Comparison of ENCODE assay signal across 9 cellular contexts in genomic region chr17:61389670-61390478, GRCh38. TPM values are rescaled to one million over a fixed set of nuclear protein-coding genes. Genes with fewer than 3 reads are reported as not detected.
DNase-seq lines count a peak whose midpoint lies in the region; ATAC-seq, FAIRE-seq and TF ChIP-seq lines count a peak whose summit lies in the region.
"Had no signal": no experiment of that assay in that cellular context is flagged by ENCODE, and none has a peak within 500 bp of the region (broad histone marks: within the 10 kb centered on the region; RNA-seq: fewer than 3 reads in every experiment).

No MANE protein-coding gene starts in this region.

- H3K4me1 ChIP-seq in A549 (peaks cover 7% of the 10 kb centered on the region; the same call in 2 of the 3 replicates), GM23248 (ENCODE audit: insufficient read depth) (no peaks in the 10 kb centered on the region), mucosa of stomach (ENCODE audit: control insufficient read depth, insufficient read depth, low read length) (peaks cover 9% of the 10 kb centered on the region)

- H3K27me3 ChIP-seq in GM23248 (replicated peaks; ENCODE audit: insufficient read depth) (no peaks in the 10 kb centered on the region), dorsolateral prefrontal cortex (no peaks in the 10 kb centered on the region), mucosa of stomach (ENCODE audit: control insufficient read depth, insufficient read depth, low read length) (peaks cover 27% of the 10 kb centered on the region)

- no peaks in the 10 kb centered on the region for H3K36me3 ChIP-seq in GM23248 (ENCODE audit: low read depth)
- H3K36me3 ChIP-seq in mucosa of stomach (ENCODE audit: control insufficient read depth, insufficient read depth, low read length): no peaks in the 10 kb centered on the region

- peaks cover 2% of the 10 kb centered on the region for H3K36me3 Mint-ChIP-seq in T-helper 17 cell (ENCODE audit: low read depth)

- in situ Hi-C loops in GM23248 (cut with MboI): loop anchor here (10.0 to 25.0 kb wide), 2 partner anchors 375 to 678 kb away; no protein-coding TSS in a partner anchor

- no peak for TF ChIP-seq EP300 in A549 (IDR thresholded peaks at IDR 0.05)

- TF ChIP-seq CTCF in A549 (IDR thresholded peaks at IDR 0.05): peak; percentile 97
- TF ChIP-seq CTCF in dorsolateral prefrontal cortex (IDR thresholded peaks at IDR 0.05 in 54 of 56, conservative IDR thresholded peaks at IDR 0.05 in 2 of 56; ENCODE audit: low read depth in 1 of 56, partially characterized antibody in 56 of 56): peak; percentile 42 to 90 (median 79)

- H3K79me2 ChIP-seq in GM23248 (ENCODE audit: insufficient read depth): no peaks in the 10 kb centered on the region

- ATAC-seq in A549 (peak; percentile 59 to 88), T-helper 17 cell (peak; percentile 56), GM19351 (IDR thresholded peaks at IDR 0.05; ENCODE audit: unreplicated experiment) (no peak)

- CTCF ChIA-PET in A549 (lab: Yijun Ruan, JAX): interaction anchor here (0.6 to 3.1 kb wide), 77 partner anchors 8 to 717 kb away, joined by 3 to 40 read pairs (median 4); partner anchors contain the start of gene TBX2

- peak; percentile 92 to 97 for TF ChIP-seq RAD21 in A549 (conservative IDR thresholded peaks at IDR 0.05 in 1 of 2, IDR thresholded peaks at IDR 0.05 in 1 of 2)

- peaks cover 5% of the 10 kb centered on the region for H3K4me1 Mint-ChIP-seq in T-helper 17 cell

- H3K9me2 ChIP-seq in GM23248 (ENCODE audit: insufficient read depth): no peaks in the 10 kb centered on the region

- POLR2A ChIA-PET in A549 (lab: Yijun Ruan, JAX): no interaction called here

- H3K27ac Mint-ChIP-seq in T-helper 17 cell: no peak overlapping the region
- H3K27ac Mint-ChIP-seq: activated naive CD4-positive, alpha-beta T cell treated with anti-CD3 and anti-CD28 coated beads, Interleukin-2, amount 50 U/mL, for 24 hours had no signal

- no peaks in the 10 kb centered on the region for H3F3A ChIP-seq in GM23248 (ENCODE audit: insufficient read depth)

- H3K4me3 Mint-ChIP-seq in T-helper 17 cell: no peak overlapping the region
- H3K4me3 Mint-ChIP-seq: activated naive CD4-positive, alpha-beta T cell treated with anti-CD3 and anti-CD28 coated beads, Interleukin-2, amount 50 U/mL, for 24 hours had no signal

- peaks cover 18% of the 10 kb centered on the region for H3K27me3 Mint-ChIP-seq in T-helper 17 cell

- H3K4me3 ChIP-seq in A549: no peak overlapping the region
- no peak overlapping the region for H3K4me3 ChIP-seq in GM23248
- peak overlapping the region in 8 of 59 donors; percentile 7 to 43 (median 26) for H3K4me3 ChIP-seq in dorsolateral prefrontal cortex
- H3K4me3 ChIP-seq in mucosa of stomach (ENCODE audit: low read length): no peak overlapping the region

- H3K27ac ChIP-seq in A549 (peak overlapping the region; percentile 40 to 75; a peak in 5 of 6 replicates), GM23248 (no peak overlapping the region), dorsolateral prefrontal cortex (peak overlapping the region in 5 of 59 donors; percentile 6 to 46 (median 18))

- H2AFZ ChIP-seq in GM23248: no peak overlapping the region

- no peaks in the 10 kb centered on the region for H3K9me3 ChIP-seq in A549
- no peaks in the 10 kb centered on the region for H3K9me3 ChIP-seq in GM23248 (ENCODE audit: low read depth)
- no peaks in the 10 kb centered on the region for H3K9me3 ChIP-seq in T-helper 17 cell (ENCODE audit: control insufficient read depth, low read length, poor library complexity, severe bottlenecking)
- H3K9me3 ChIP-seq in mucosa of stomach (ENCODE audit: control insufficient read depth, low read length): no peaks in the 10 kb centered on the region

- no peak for TF ChIP-seq POLR2A in A549 (IDR thresholded peaks at IDR 0.05; ENCODE audit: low read length)

- FAIRE-seq in A549 (lab: Jason Lieb, UNC): no peak
- peak; percentile 91 for FAIRE-seq in urothelium cell line (lab: Jason Lieb, UNC)

- intact Hi-C loops in dorsolateral prefrontal cortex (cut with DNase I): loop anchor here (5.0 to 10.0 kb wide), 5 partner anchors 175 to 673 kb away; no protein-coding TSS in a partner anchor

- 18% methylated on average over 25 of the region's 25 CpGs for WGBS in A549 (ENCODE audit: missing lambda C conversion rate)
- WGBS in GM23248 (ENCODE audit: low coverage in 1 of 2, low lambda C conversion rate in 2 of 2, missing lambda C conversion rate in 2 of 2), 2 experiments: 34 to 37% methylated on average over 25 of the region's 25 CpGs

- H4K20me1 ChIP-seq in GM23248 (ENCODE audit: insufficient read depth): no peaks in the 10 kb centered on the region

- DNase-seq in A549 (ENCODE audit: low read depth in 1 of 2, low spot score in 1 of 2) (peak; percentile 58 to 72), GM23248 (peak; percentile 59), T-helper 17 cell (peak in 2 of 3 donors; percentile 24 to 48), dorsolateral prefrontal cortex (peak in 1 of 10 donors; percentile 62), urothelium cell line (ENCODE audit: low spot score) (peak; percentile 92)
- DNase-seq in NK-92 treated with Interleukin-12 subunit alpha and Interleukin-12 subunit beta, amount 100 ng/mL, for 24 hours (lab: John Stamatoyannopoulos, UW): no peak

- H3K4me2 ChIP-seq in A549 (peak overlapping the region; percentile 69), GM23248 (ENCODE audit: unreplicated experiment) (no peak overlapping the region)

- no peak overlapping the region for H3K9ac ChIP-seq in GM23248
- peak overlapping the region; percentile 34 for H3K9ac ChIP-seq in mucosa of stomach (ENCODE audit: low read length)

TF ChIP-seq in A549, 52 proteins besides CTCF, POLR2A, EP300 and RAD21:
- peak; percentile 98 for TF ChIP-seq SMC3 (IDR thresholded peaks at IDR 0.05)
- TF ChIP-seq, protein P1, sequence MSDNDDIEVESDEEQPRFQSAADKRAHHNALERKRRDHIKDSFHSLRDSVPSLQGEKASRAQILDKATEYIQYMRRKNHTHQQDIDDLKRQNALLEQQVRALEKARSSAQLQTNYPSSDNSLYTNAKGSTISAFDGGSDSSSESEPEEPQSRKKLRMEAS (IDR thresholded peaks at IDR 0.05): peak; percentile 45; the same call in 1 of the 2 replicates
- TF ChIP-seq FOSL2 (IDR thresholded peaks at IDR 0.05): no peak
- no peak for TF ChIP-seq FOSL2 (CRISPR knock-in tag; IDR thresholded peaks at IDR 0.05)
- TF ChIP-seq KDM1A (IDR thresholded peaks at IDR 0.05; ENCODE audit: low read depth): no peak

RNA-seq across cellular contexts. Expression of gene TBX2, which starts 9.8 kb away (rescaled TPM):
- polyA plus RNA-seq in A549 (2011; rRNA removed): 0.69 and 0.71 TPM in 2 replicates
- polyA plus RNA-seq in A549 (2012; cell fraction: cytosol; rRNA removed): 2.7 and 3.9 TPM in 2 replicates
- 5.4 and 6.5 TPM in 2 replicates for polyA plus RNA-seq in A549 (2012; cell fraction: nucleus; rRNA removed)
- polyA plus RNA-seq in A549 (2017; fragmentation: RNase III; extraction: RNeasy Plus Mini Kit Qiagen cat#74134 plus additional on column Dnase treatment): 2.0 to 2.3 TPM (median 2.2 TPM) in 3 replicates
- polyA minus RNA-seq in A549 (2011; rRNA and poly(A)+ RNA removed): 1.7 and 1.8 TPM in 2 replicates
- total RNA-seq in GM23248 (2014; rRNA removed; shearing (Covaris generic)): 9.9 and 11.1 TPM in 2 replicates
- polyA plus RNA-seq in GM23248 (2016; fragmentation: Nextera tagmentation; extraction: Ambion mirVana): 1.7 and 2.1 TPM in 2 replicates
- total RNA-seq in T-helper 17 cell: under 1 TPM in 1 of 2 donors, not detected in 1; 0.50 TPM
- 10 to 100 TPM in 12 of 120 experiments, 1 to 10 TPM in 108; 2.4 to 18.6 (median 6.0) TPM for total RNA-seq in dorsolateral prefrontal cortex
